24 cellular contexts compared by ENCODE assay signal in the genomic region with DNA sequence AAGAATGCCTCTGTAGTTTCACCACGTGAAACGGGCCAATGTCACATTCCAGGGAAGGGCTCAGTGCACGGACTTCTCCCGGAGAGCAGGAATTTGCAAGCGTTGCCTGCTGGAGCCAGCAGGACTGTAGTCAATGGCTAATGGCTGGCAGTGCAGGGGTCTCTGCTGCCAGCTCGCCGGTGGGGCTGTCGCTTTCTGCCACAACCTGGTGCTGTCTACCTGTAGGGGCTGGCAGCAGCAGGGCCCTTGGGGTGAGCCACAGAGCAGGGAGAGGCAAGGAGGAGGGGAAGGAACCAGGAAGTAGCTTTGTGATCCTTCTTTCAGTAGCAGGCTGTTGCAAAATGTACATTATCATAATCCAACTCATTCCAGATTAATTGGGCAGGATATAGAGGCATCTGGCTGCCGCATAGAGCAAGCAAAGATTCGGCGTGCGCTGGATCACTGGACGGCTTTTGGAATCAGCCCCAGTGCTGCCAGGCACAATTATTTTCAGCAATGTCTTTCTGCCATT.
DNase-seq lines count a peak whose midpoint lies in the region; ATAC-seq, FAIRE-seq and TF ChIP-seq lines count a peak whose summit lies in the region.
"Had no signal": no experiment of that assay in that cellular context is flagged by ENCODE, and none has a peak within 500 bp of the region (broad histone marks: within the 10 kb centered on the region; RNA-seq: fewer than 3 reads in every experiment).

No MANE protein-coding gene starts in this region.

- POLR2A ChIA-PET in H1 (lab: Charles Lee; ENCODE audit: partially characterized antibody), result no interaction called here

- TF ChIP-seq EP300 in H1 (IDR thresholded peaks at IDR 0.05; ENCODE audit: borderline replicate concordance in 1 of 2, low read depth in 2 of 2, low read length in 2 of 2), result no peak

- H2BK12ac ChIP-seq in H1 (ENCODE audit: low read depth, low read length), result no peak overlapping the region

- no peak overlapping the region for H2BK120ac ChIP-seq in H1 (replicated peaks; ENCODE audit: low read depth, low read length)

- H3K9ac ChIP-seq in H1 (replicated peaks in 1 of 4; ENCODE audit: extremely low read depth in 1 of 4, low read depth in 3 of 4, low read length in 3 of 4), result no peak overlapping the region
- H3K9ac ChIP-seq: BLaER1 had no signal

- no peak overlapping the region for H4K8ac ChIP-seq in H1 (ENCODE audit: extremely low read depth, insufficient read depth, low read length)

- H3K9me3 ChIP-seq in H1 (ENCODE audit: insufficient read depth in 2 of 2, low read depth in 1 of 2, low read length in 1 of 2) (no peaks in the 10 kb centered on the region), aorta (ENCODE audit: control insufficient read depth, low read length) (no peaks in the 10 kb centered on the region)
- H3K9me3 ChIP-seq: BLaER1, transverse colon had no signal

- DNase-seq in G401 (ENCODE audit: low spot score) (peak; percentile 19), NCI-H446 treated with DMSO at 0.1 percent for 48 hours (lab: John Stamatoyannopoulos, UW) (peak; percentile 75), H1 (ENCODE audit: low read depth in 1 of 2, low spot score in 2 of 2) (no peak), neural crest cell (ENCODE audit: low read depth, low spot score) (no peak), aorta (no peak), immature natural killer cell (no peak), LoVo (ENCODE audit: low spot score) (no peak)
- DNase-seq: activated CD4-positive, alpha-beta T cell treated with anti-CD3 and anti-CD28 coated beads for 4 hours; activated CD8-positive, alpha-beta memory T cell treated with anti-CD3 and anti-CD28 coated beads for 24 hours; effector CD8-positive, alpha-beta T cell; kidney; naive B cell; NCI-H1105; NCI-H187 treated with DMSO at 0.1 percent for 48 hours; NCI-H2171 treated with DMSO at 0.1 percent for 48 hours; NCI-H526; Right ventricle myocardium superior; transverse colon had no signal

- no peak overlapping the region for H3K4ac ChIP-seq in H1 (replicated peaks; ENCODE audit: insufficient read length, low read depth, low read length)

- CTCF ChIA-PET in H1 (lab: Charles Lee; ENCODE audit: partially characterized antibody), result interaction anchor here (1.3 kb wide), 1 partner anchor 14 kb away, joined by 3 read pairs; no protein-coding TSS in a partner anchor

- no peak overlapping the region for H4K5ac ChIP-seq in H1 (ENCODE audit: insufficient read length, low read depth, low read length)

- H3K4me3 Mint-ChIP-seq in neural crest cell (no peak overlapping the region), immature natural killer cell (no peak overlapping the region)
- H3K4me3 Mint-ChIP-seq: activated naive CD8-positive, alpha-beta T cell; mesothelial cell of epicardium; naive B cell; stimulated activated effector memory CD8-positive, alpha-beta T cell treated with anti-CD3 and anti-CD28 coated beads, Interleukin-12 subunit alpha, Interleukin-12 subunit beta, amount 100 ng/mL, for 72 hours had no signal

- H3K14ac ChIP-seq in H1 (ENCODE audit: insufficient read length), result no peak overlapping the region

- H3K9me3 Mint-ChIP-seq in neural crest cell, result no peaks in the 10 kb centered on the region
- no peaks in the 10 kb centered on the region for H3K9me3 Mint-ChIP-seq in immature natural killer cell
- H3K9me3 Mint-ChIP-seq: mesothelial cell of epicardium; stimulated activated effector memory CD8-positive, alpha-beta T cell treated with anti-CD3 and anti-CD28 coated beads, Interleukin-12 subunit alpha, Interleukin-12 subunit beta, amount 100 ng/mL, for 72 hours had no signal

- 84% methylated on average over 13 of the region's 13 CpGs; no CpG with 5 or more reads in 1 of the 2 experiments for WGBS in H1 (ENCODE audit: extremely low coverage in 1 of 2, insufficient coverage in 1 of 2, insufficient read length in 1 of 2, insufficient replicate concordance in 2 of 2, low coverage in 1 of 2, low lambda C conversion rate in 2 of 2, missing lambda C conversion rate in 1 of 2), 2 experiments
- 33 to 36% methylated on average over 13 of the region's 13 CpGs for WGBS in aorta, 2 donors

- intact Hi-C loops in aorta (cut with DNase I), result no loop called here

- H3K36me3 Mint-ChIP-seq in neural crest cell (ENCODE audit: low read depth) (no peaks in the 10 kb centered on the region), immature natural killer cell (no peaks in the 10 kb centered on the region)
- H3K36me3 Mint-ChIP-seq: activated naive CD8-positive, alpha-beta T cell; mesothelial cell of epicardium; naive B cell; stimulated activated effector memory CD8-positive, alpha-beta T cell treated with anti-CD3 and anti-CD28 coated beads, Interleukin-12 subunit alpha, Interleukin-12 subunit beta, amount 100 ng/mL, for 72 hours had no signal

- H3K23me2 ChIP-seq in H1 (ENCODE audit: low read depth, low read length), result no peaks in the 10 kb centered on the region

- H3K27ac ChIP-seq in H1 (ENCODE audit: low read depth, low read length) (no peak overlapping the region), aorta (ENCODE audit: low read depth in 1 of 2, low read length in 2 of 2) (no peak overlapping the region)
- H3K27ac ChIP-seq: BLaER1, coronary artery, transverse colon had no signal

- no peak overlapping the region for H2BK20ac ChIP-seq in H1 (ENCODE audit: low read length)

- H3K27me3 Mint-ChIP-seq in neural crest cell (ENCODE audit: low read depth), result peaks cover 35% of the 10 kb centered on the region
- H3K27me3 Mint-ChIP-seq in immature natural killer cell (ENCODE audit: low read depth in 3 of 3), result peaks cover 2 to 7% (median 6%) of the 10 kb centered on the region in 3 donors

- H3K4me3 ChIP-seq in H1 (ENCODE audit: extremely low read depth in 1 of 4, insufficient read depth in 2 of 4, low read depth in 3 of 4, low read length in 4 of 4) (no peak overlapping the region), aorta (ENCODE audit: low read length in 2 of 2) (no peak overlapping the region)
- H3K4me3 ChIP-seq: BLaER1, coronary artery, K562, transverse colon had no signal

- no peak overlapping the region for H3K4me2 ChIP-seq in H1 (ENCODE audit: insufficient read depth in 1 of 2, low read depth in 2 of 2, low read length in 2 of 2)
- H3K4me2 ChIP-seq: BLaER1 had no signal

- no peaks in the 10 kb centered on the region for H3K79me1 ChIP-seq in H1 (ENCODE audit: low read depth, low read length)

- no peaks in the 10 kb centered on the region for H4K20me1 ChIP-seq in H1 (replicated peaks in 1 of 2; ENCODE audit: control insufficient read depth in 1 of 2, insufficient read depth in 2 of 2, low read length in 2 of 2)
- H4K20me1 ChIP-seq: BLaER1 had no signal

- no peak for TF ChIP-seq POLR2A in H1 (IDR thresholded peaks at IDR 0.05; ENCODE audit: control extremely low read depth in 1 of 2, low read depth in 2 of 2, low read length in 2 of 2)

- H3K79me2 ChIP-seq in H1 (ENCODE audit: control insufficient read depth in 1 of 2, insufficient read depth in 2 of 2, low read length in 2 of 2), result no peaks in the 10 kb centered on the region

- H3K36me3 ChIP-seq in H1 (ENCODE audit: control insufficient read depth in 2 of 4, insufficient read depth in 4 of 4, low read length in 3 of 4), result no peaks in the 10 kb centered on the region
- H3K36me3 ChIP-seq in aorta (ENCODE audit: control insufficient read depth in 1 of 2, insufficient read depth in 2 of 2, low read length in 1 of 2), result no peaks in the 10 kb centered on the region
- H3K36me3 ChIP-seq: BLaER1, transverse colon had no signal

- TF ChIP-seq CTCF in H1 (IDR thresholded peaks at IDR 0.05; ENCODE audit: control extremely low read depth in 1 of 3, insufficient read depth in 1 of 3, low read depth in 1 of 3, low read length in 3 of 3) (no peak), neural crest cell (conservative IDR thresholded peaks at IDR 0.05) (no peak)

- H2BK15ac ChIP-seq in H1 (ENCODE audit: low read length), result no peak overlapping the region

- no peak for FAIRE-seq in H1 (lab: Jason Lieb, UNC)
- FAIRE-seq: K562, kidney had no signal

- H3K4me1 Mint-ChIP-seq in neural crest cell (no peaks in the 10 kb centered on the region), immature natural killer cell (no peaks in the 10 kb centered on the region)
- H3K4me1 Mint-ChIP-seq: naive B cell; stimulated activated effector memory CD8-positive, alpha-beta T cell treated with anti-CD3 and anti-CD28 coated beads, Interleukin-12 subunit alpha, Interleukin-12 subunit beta, amount 100 ng/mL, for 72 hours had no signal

- TF ChIP-seq RAD21 in H1 (IDR thresholded peaks at IDR 0.05 in 1 of 2, conservative IDR thresholded peaks at IDR 0.05 in 1 of 2; ENCODE audit: low read depth in 2 of 2, low read length in 2 of 2), result no peak

- H3K27ac Mint-ChIP-seq in neural crest cell (ENCODE audit: unreplicated experiment) (peak overlapping the region; percentile 88), immature natural killer cell (no peak overlapping the region)
- H3K27ac Mint-ChIP-seq: activated naive CD8-positive, alpha-beta T cell; mesothelial cell of epicardium; naive B cell; stimulated activated effector memory CD8-positive, alpha-beta T cell treated with anti-CD3 and anti-CD28 coated beads, Interleukin-12 subunit alpha, Interleukin-12 subunit beta, amount 100 ng/mL, for 72 hours had no signal

- in situ Hi-C loops in G401 (cut with HindIII; ENCODE audit: low sequenced_read_pairs), result no loop called here

- ATAC-seq in aorta (ENCODE audit: low FRiP score), result no peak
- ATAC-seq: K562; stimulated activated effector memory CD8-positive, alpha-beta T cell treated with anti-CD3 and anti-CD28 coated beads, Interleukin-12 subunit alpha, Interleukin-12 subunit beta, amount 100 ng/mL, for 72 hours had no signal

- H3K4me1 ChIP-seq in H1 (replicated peaks in 1 of 4; ENCODE audit: control insufficient read depth in 3 of 4, insufficient read depth in 4 of 4, low read length in 3 of 4) (peaks cover 0 to 3% (median 0%) of the 10 kb centered on the region in 4 experiments; a peak in 1 of 7 replicates), aorta (ENCODE audit: control insufficient read depth in 1 of 2, insufficient read depth in 2 of 2, low read length in 2 of 2) (no peaks in the 10 kb centered on the region)
- H3K4me1 ChIP-seq: transverse colon had no signal

- H2AFZ ChIP-seq in H1 (ENCODE audit: low read length), result peak overlapping the region; percentile 86

- H2AK5ac ChIP-seq in H1 (ENCODE audit: low read depth, low read length), result no peak overlapping the region

- no peaks in the 10 kb centered on the region for H3K27me3 ChIP-seq in H1 (replicated peaks in 1 of 4; ENCODE audit: control insufficient read depth in 3 of 4, extremely low read depth in 1 of 4, insufficient read depth in 3 of 4, low read length in 3 of 4)
- H3K27me3 ChIP-seq in aorta (ENCODE audit: control insufficient read depth in 1 of 2, insufficient read depth in 2 of 2, low read length in 1 of 2), result peaks cover 0 to 1% of the 10 kb centered on the region in 2 donors
- H3K27me3 ChIP-seq: BLaER1, transverse colon had no signal

- H2BK5ac ChIP-seq in H1 (ENCODE audit: low read depth, low read length), result no peak overlapping the region

- no peak overlapping the region for H4K91ac ChIP-seq in H1 (replicated peaks; ENCODE audit: insufficient read length, low read length)

- no peak overlapping the region for H3K56ac ChIP-seq in H1 (replicated peaks; ENCODE audit: insufficient read length, low read depth, low read length)

- no peak overlapping the region for H3K18ac ChIP-seq in H1 (ENCODE audit: extremely low read depth, low read length)

- H3K23ac ChIP-seq in H1 (ENCODE audit: insufficient read length), result no peak overlapping the region

TF ChIP-seq in H1, 55 proteins besides CTCF, POLR2A, EP300 and RAD21 (continues in another document):
- no peak for TF ChIP-seq SIRT6 (IDR thresholded peaks at IDR 0.05; ENCODE audit: low read length)

Comparison
In these comparisons a context has a peak if more than half of its experiments do, and no peak if none do; other contexts are left out.
1. DNase-seq: peak in G401 (single experiment) and NCI-H446 treated with DMSO at 0.1 percent for 48 hours (single experiment); none in H1 (0 of 2), neural crest cell (single experiment), aorta (0 of 2), immature natural killer cell (0 of 3) and LoVo (single experiment).